Comparison of ENCODE assay signal across 30 cellular contexts in genomic region chr5:3217114-3217513, GRCh38.
"Had no signal": no experiment of that assay in that cellular context is flagged by ENCODE, and none has a peak within 500 bp of the region (broad histone marks: within the 10 kb centered on the region; RNA-seq: fewer than 3 reads in every experiment).

No MANE protein-coding gene starts in this region.

- H3K4me3 Mint-ChIP-seq: endodermal cell; immature natural killer cell; memory B cell; natural killer cell; neural crest cell; stimulated activated naive CD8-positive, alpha-beta T cell treated with anti-CD3 and anti-CD28 coated beads, Interleukin-15, amount 100 ng/mL, for 72 hours had no signal

- ATAC-seq: esophagus mucosa; gastrocnemius medialis; heart left ventricle; left lobe of liver; natural killer cell; sciatic nerve; stimulated activated naive CD8-positive, alpha-beta T cell treated with anti-CD3 and anti-CD28 coated beads, Interleukin-15, amount 100 ng/mL, for 72 hours had no signal

- H3K9me3 ChIP-seq: gastrocnemius medialis, heart left ventricle, neutrophil, thyroid gland, uterus had no signal

- H3K79me2 ChIP-seq: parathyroid adenoma had no signal

- H3K36me3 Mint-ChIP-seq: immature natural killer cell, memory B cell, natural killer cell had no signal

- H2AFZ ChIP-seq: parathyroid adenoma had no signal

- H3K4me1 Mint-ChIP-seq: endodermal cell; immature natural killer cell; memory B cell; natural killer cell; neural crest cell; stimulated activated naive CD8-positive, alpha-beta T cell treated with anti-CD3 and anti-CD28 coated beads, Interleukin-15, amount 100 ng/mL, for 72 hours had no signal

- H3K27me3 Mint-ChIP-seq: memory B cell; stimulated activated naive CD8-positive, alpha-beta T cell treated with anti-CD3 and anti-CD28 coated beads, Interleukin-15, amount 100 ng/mL, for 72 hours had no signal

- H3K4me3 ChIP-seq: dorsolateral prefrontal cortex, gastrocnemius medialis, heart left ventricle, lung, smooth muscle cell, thyroid gland, upper lobe of left lung, uterus had no signal

- H3K27ac Mint-ChIP-seq: endodermal cell; immature natural killer cell; memory B cell; natural killer cell; progenitor cell of endocrine pancreas; stimulated activated naive CD8-positive, alpha-beta T cell treated with anti-CD3 and anti-CD28 coated beads, Interleukin-15, amount 100 ng/mL, for 72 hours had no signal

- H3K4me1 ChIP-seq: gastrocnemius medialis, heart left ventricle, parathyroid adenoma, thyroid gland, upper lobe of left lung, uterus had no signal

- H3K9ac ChIP-seq: parathyroid adenoma had no signal

- H3K9me3 Mint-ChIP-seq: endodermal cell; neural crest cell; stimulated activated naive CD8-positive, alpha-beta T cell treated with anti-CD3 and anti-CD28 coated beads, Interleukin-15, amount 100 ng/mL, for 72 hours had no signal

- H3K4me2 ChIP-seq: smooth muscle cell had no signal

- H3K36me3 ChIP-seq: gastrocnemius medialis, heart left ventricle, neutrophil, thyroid gland, upper lobe of left lung, uterus had no signal

- FAIRE-seq: keratinocyte had no signal

- H3K27me3 ChIP-seq: gastrocnemius medialis, neutrophil, thyroid gland, upper lobe of left lung, uterus had no signal

- DNase-seq: effector CD8-positive, alpha-beta T cell; endodermal cell; foreskin fibroblast; gastrocnemius medialis; hippocampal formation; immature natural killer cell; natural killer cell; stimulated activated CD4-positive, alpha-beta T cell treated with anti-CD3 and anti-CD28 coated beads, Interleukin-12 subunit alpha, Interleukin-12 subunit beta, amount 100 ng/mL, for 4 hours; stimulated activated CD4-positive, alpha-beta T cell treated with anti-CD3 and anti-CD28 coated beads, Interleukin-1b, Interleukin-23, amount 100 ng/mL, for 48 hours; stimulated activated CD4-positive, alpha-beta T cell treated with anti-CD3 and anti-CD28 coated beads, Interleukin-4, amount 100 ng/mL, for 1 hour; stimulated activated CD8-positive, alpha-beta memory T cell treated with anti-CD3 and anti-CD28 coated beads, Interleukin-4, amount 100 ng/mL, for 48 hours; stimulated activated naive CD4-positive, alpha-beta T cell; stimulated activated naive CD8-positive, alpha-beta T cell treated with anti-CD3 and anti-CD28 coated beads, Interleukin-15, amount 100 ng/mL, for 72 hours; thyroid gland; upper lobe of left lung; uterus had no signal

- H3K27ac ChIP-seq: dorsolateral prefrontal cortex, epithelial cell of prostate, gastrocnemius medialis, heart left ventricle, neutrophil, parathyroid adenoma, thyroid gland, upper lobe of left lung, uterus had no signal
